Comparison of ENCODE assay signal across 10 cellular contexts in genomic region chr22:50210378-50211139, GRCh38. TPM values are rescaled to one million over a fixed set of nuclear protein-coding genes. Genes with fewer than 3 reads are reported as not detected.
"Had no signal": no experiment of that assay in that cellular context is flagged by ENCODE, and none has a peak within 500 bp of the region (broad histone marks: within the 10 kb centered on the region; RNA-seq: fewer than 3 reads in every experiment).

No MANE protein-coding gene starts in this region.

- H3K4me3 Mint-ChIP-seq: activated T-cell treated with anti-CD3 and anti-CD28 coated beads, Interleukin-2, amount 50 U/mL, for 4 hours; memory B cell had no signal

- DNase-seq: activated gamma-delta T cell had no signal

- H3K27me3 Mint-ChIP-seq: memory B cell; naive thymus-derived CD4-positive, alpha-beta T cell had no signal

- H3K27me3 ChIP-seq: cardiac muscle cell, neutrophil, tibial nerve had no signal

- FAIRE-seq: islet of Langerhans had no signal

- H3K9me3 Mint-ChIP-seq: activated naive CD4-positive, alpha-beta T cell treated with anti-CD3 and anti-CD28 coated beads, Interleukin-2, amount 50 U/mL, for 72 hours; activated T-cell treated with anti-CD3 and anti-CD28 coated beads, Interleukin-2, amount 50 U/mL, for 4 hours; memory B cell; naive thymus-derived CD4-positive, alpha-beta T cell had no signal

- H3K9me3 ChIP-seq: mucosa of descending colon, neutrophil, tibial nerve had no signal

- H3K4me3 ChIP-seq: cardiac muscle cell, mucosa of descending colon, tibial nerve had no signal

- H3K27ac ChIP-seq: cardiac muscle cell, tibial nerve had no signal

RNA-seq across cellular contexts. Expression of gene PANX2, which starts 40.0 kb away (rescaled TPM):
- polyA plus RNA-seq: naive thymus-derived CD4-positive, alpha-beta T cell had no signal
